In the genomic region with DNA sequence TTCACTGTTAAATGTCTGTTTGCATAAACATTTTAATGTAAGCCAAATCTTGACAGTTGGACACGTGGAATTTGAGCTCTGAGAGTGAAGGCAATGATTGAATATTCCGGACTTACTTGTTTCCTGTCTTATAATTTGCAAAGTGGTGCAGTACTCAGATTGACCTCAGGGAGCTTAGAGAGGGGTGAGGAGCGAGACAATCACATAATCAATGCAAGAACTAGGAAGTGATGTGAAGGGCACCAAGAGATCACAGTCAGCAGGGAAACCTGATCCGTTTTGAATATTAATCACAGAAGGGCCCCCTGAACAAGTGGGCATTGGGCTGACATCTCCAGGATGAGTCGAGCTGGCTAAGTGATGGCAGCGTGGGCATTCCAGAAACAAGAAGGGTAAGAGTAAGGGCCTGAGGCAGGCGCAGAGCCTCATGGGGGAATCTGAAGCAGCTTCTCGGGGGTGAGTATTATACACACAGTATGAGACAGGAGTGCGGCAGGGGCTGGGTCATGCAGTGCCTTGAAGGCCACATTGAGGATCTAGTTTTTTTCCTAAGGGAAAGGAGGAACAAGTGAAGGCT, we compare ENCODE assay signal across 10 cellular contexts. TPM values are rescaled to one million over a fixed set of nuclear protein-coding genes. Genes with fewer than 3 reads are reported as not detected.
A peak's percentile ranks its signal among the peaks of the same experiment; 100 is the strongest.
DNase-seq lines count a peak whose midpoint lies in the region; ATAC-seq and TF ChIP-seq lines count a peak whose summit lies in the region.
"Had no signal": no experiment of that assay in that cellular context is flagged by ENCODE, and none has a peak within 500 bp of the region (broad histone marks: within the 10 kb centered on the region; RNA-seq: fewer than 3 reads in every experiment).

No MANE protein-coding gene starts in this region.

- H3K27ac ChIP-seq in left ventricle myocardium inferior (replicated peaks) = no peak overlapping the region
- H3K27ac ChIP-seq in SK-N-SH (ENCODE audit: low read depth in 2 of 2, low read length in 1 of 2) = peak overlapping the region in 1 of 2 experiments; percentile 11; a peak in 1 of 4 replicates
- H3K27ac ChIP-seq in hepatocyte = no peak overlapping the region
- H3K27ac ChIP-seq: epithelial cell of prostate had no signal

- H3K27me3 ChIP-seq in left ventricle myocardium inferior (ENCODE audit: low read depth) (no peaks in the 10 kb centered on the region), SK-N-SH (ENCODE audit: insufficient read depth) (no peaks in the 10 kb centered on the region), hepatocyte (no peaks in the 10 kb centered on the region)

- WGBS in SK-N-SH (ENCODE audit: low lambda C conversion rate) = 78% methylated on average over 9 of the region's 9 CpGs
- 73% methylated on average over 9 of the region's 9 CpGs for WGBS in hepatocyte (ENCODE audit: low lambda C conversion rate, missing lambda C conversion rate)

- peak; percentile 35 for TF ChIP-seq CTCF in left ventricle myocardium inferior (IDR thresholded peaks at IDR 0.05; ENCODE audit: borderline replicate concordance)
- peak; percentile 54 for TF ChIP-seq CTCF in SK-N-SH (IDR thresholded peaks at IDR 0.05)
- peak; percentile 9 for TF ChIP-seq CTCF in hepatocyte (IDR thresholded peaks at IDR 0.05; ENCODE audit: poor library complexity)

- no peak for TF ChIP-seq EP300 in SK-N-SH (IDR thresholded peaks at IDR 0.05; ENCODE audit: borderline replicate concordance in 1 of 2, low read depth in 1 of 2, low read length in 1 of 2)

- DNase-seq in left ventricle myocardium inferior (no peak), Right ventricle myocardium inferior (ENCODE audit: missing footprints) (no peak), SK-N-SH (no peak), hepatocyte (ENCODE audit: low spot score) (no peak), hippocampal formation (lab: John Stamatoyannopoulos, UW) (no peak)
- no peak for DNase-seq in activated T-cell treated with anti-CD3 and anti-CD28 coated beads, Interleukin-2, amount 50 U/mL, for 1 hour
- DNase-seq: activated T-cell treated with anti-CD3 and anti-CD28 coated beads, Interleukin-2, amount 50 U/mL, for 24 hours had no signal

- POLR2A ChIA-PET in SK-N-SH (lab: Yijun Ruan, JAX) = interaction anchor here (1.6 kb wide), 1 partner anchor 25 kb away, joined by 3 read pairs; no protein-coding TSS in a partner anchor

- H3K79me2 ChIP-seq in SK-N-SH (ENCODE audit: insufficient read depth) (peaks cover 83% of the 10 kb centered on the region), hepatocyte (peaks cover 91% of the 10 kb centered on the region)

- no peak for TF ChIP-seq RAD21 in SK-N-SH (IDR thresholded peaks at IDR 0.05; ENCODE audit: low read length)

- no peaks in the 10 kb centered on the region for H4K20me1 ChIP-seq in SK-N-SH (ENCODE audit: insufficient read depth)
- H4K20me1 ChIP-seq in hepatocyte (ENCODE audit: insufficient read depth, poor library complexity, severe bottlenecking) = peaks cover 14% of the 10 kb centered on the region

- H3K9me3 ChIP-seq in left ventricle myocardium inferior (replicated peaks) (no peaks in the 10 kb centered on the region), SK-N-SH (no peaks in the 10 kb centered on the region), hepatocyte (ENCODE audit: low read depth) (no peaks in the 10 kb centered on the region)

- H3K4me1 ChIP-seq in left ventricle myocardium inferior = peaks cover 67% of the 10 kb centered on the region
- peaks cover 16 to 43% of the 10 kb centered on the region in 2 experiments for H3K4me1 ChIP-seq in SK-N-SH (ENCODE audit: control insufficient read depth in 1 of 2, insufficient read depth in 2 of 2, low read depth in 1 of 2, low read length in 1 of 2)
- peaks cover 17% of the 10 kb centered on the region for H3K4me1 ChIP-seq in hepatocyte (ENCODE audit: insufficient read depth)

- peaks cover 26% of the 10 kb centered on the region for H3F3A ChIP-seq in SK-N-SH (replicated peaks; ENCODE audit: insufficient read depth)

- H3K9ac ChIP-seq in SK-N-SH = no peak overlapping the region

- intact Hi-C loops in left ventricle myocardium inferior (cut with micrococcal nuclease) (no loop called here), Right ventricle myocardium inferior (cut with DNase I) (no loop called here)

- no peaks in the 10 kb centered on the region for H3K36me3 ChIP-seq in left ventricle myocardium inferior
- H3K36me3 ChIP-seq in SK-N-SH (replicated peaks in 1 of 2; ENCODE audit: control insufficient read depth in 1 of 2, insufficient read depth in 2 of 2, low read length in 1 of 2) = peaks cover 1 to 6% of the 10 kb centered on the region in 2 experiments
- no peaks in the 10 kb centered on the region for H3K36me3 ChIP-seq in hepatocyte (replicated peaks; ENCODE audit: insufficient read depth, low read depth)

- no peaks in the 10 kb centered on the region for H3K9me2 ChIP-seq in SK-N-SH
- H3K9me2 ChIP-seq in hepatocyte (replicated peaks; ENCODE audit: insufficient read depth) = no peaks in the 10 kb centered on the region

- H2AFZ ChIP-seq in SK-N-SH (ENCODE audit: low read depth) (no peak overlapping the region), hepatocyte (no peak overlapping the region)

- H3K4me3 ChIP-seq in left ventricle myocardium inferior (no peak overlapping the region), SK-N-SH (ENCODE audit: low read depth in 2 of 2, low read length in 1 of 2) (no peak overlapping the region), hepatocyte (no peak overlapping the region)

- CTCF ChIA-PET in SK-N-SH (lab: Yijun Ruan, JAX) = interaction anchor here (0.7 to 2.3 kb wide), 13 partner anchors 9 to 91 kb away, joined by 3 to 17 read pairs (median 4); no protein-coding TSS in a partner anchor

- ATAC-seq in Right ventricle myocardium inferior (no peak), GM19395 (IDR thresholded peaks at IDR 0.05; ENCODE audit: unreplicated experiment) (no peak), GM19324 (IDR thresholded peaks at IDR 0.05; ENCODE audit: low FRiP score, unreplicated experiment) (no peak)

- no peak overlapping the region for H3K4me2 ChIP-seq in SK-N-SH
- no peak overlapping the region for H3K4me2 ChIP-seq in hepatocyte

TF ChIP-seq in SK-N-SH, 30 proteins besides CTCF, POLR2A, EP300 and RAD21:
- TF ChIP-seq, protein P1, sequence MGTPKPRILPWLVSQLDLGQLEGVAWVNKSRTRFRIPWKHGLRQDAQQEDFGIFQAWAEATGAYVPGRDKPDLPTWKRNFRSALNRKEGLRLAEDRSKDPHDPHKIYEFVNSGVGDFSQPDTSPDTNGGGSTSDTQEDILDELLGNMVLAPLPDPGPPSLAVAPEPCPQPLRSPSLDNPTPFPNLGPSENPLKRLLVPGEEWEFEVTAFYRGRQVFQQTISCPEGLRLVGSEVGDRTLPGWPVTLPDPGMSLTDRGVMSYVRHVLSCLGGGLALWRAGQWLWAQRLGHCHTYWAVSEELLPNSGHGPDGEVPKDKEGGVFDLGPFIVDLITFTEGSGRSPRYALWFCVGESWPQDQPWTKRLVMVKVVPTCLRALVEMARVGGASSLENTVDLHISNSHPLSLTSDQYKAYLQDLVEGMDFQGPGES (IDR thresholded peaks at IDR 0.05; ENCODE audit: low read depth, low read length) = no peak
- TF ChIP-seq SMC3 (IDR thresholded peaks at IDR 0.05; ENCODE audit: low read depth, low read length) (no peak; the same call in 1 of the 2 replicates), RXRA (IDR thresholded peaks at IDR 0.05; ENCODE audit: borderline replicate concordance, low read depth) (no peak), NFIC (IDR thresholded peaks at IDR 0.05; ENCODE audit: borderline replicate concordance) (no peak), YY1 (IDR thresholded peaks at IDR 0.05; ENCODE audit: low read depth) (no peak), JUND (IDR thresholded peaks at IDR 0.05) (no peak)
- TF ChIP-seq, protein P2, sequence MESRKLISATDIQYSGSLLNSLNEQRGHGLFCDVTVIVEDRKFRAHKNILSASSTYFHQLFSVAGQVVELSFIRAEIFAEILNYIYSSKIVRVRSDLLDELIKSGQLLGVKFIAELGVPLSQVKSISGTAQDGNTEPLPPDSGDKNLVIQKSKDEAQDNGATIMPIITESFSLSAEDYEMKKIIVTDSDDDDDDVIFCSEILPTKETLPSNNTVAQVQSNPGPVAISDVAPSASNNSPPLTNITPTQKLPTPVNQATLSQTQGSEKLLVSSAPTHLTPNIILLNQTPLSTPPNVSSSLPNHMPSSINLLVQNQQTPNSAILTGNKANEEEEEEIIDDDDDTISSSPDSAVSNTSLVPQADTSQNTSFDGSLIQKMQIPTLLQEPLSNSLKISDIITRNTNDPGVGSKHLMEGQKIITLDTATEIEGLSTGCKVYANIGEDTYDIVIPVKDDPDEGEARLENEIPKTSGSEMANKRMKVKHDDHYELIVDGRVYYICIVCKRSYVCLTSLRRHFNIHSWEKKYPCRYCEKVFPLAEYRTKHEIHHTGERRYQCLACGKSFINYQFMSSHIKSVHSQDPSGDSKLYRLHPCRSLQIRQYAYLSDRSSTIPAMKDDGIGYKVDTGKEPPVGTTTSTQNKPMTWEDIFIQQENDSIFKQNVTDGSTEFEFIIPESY (IDR thresholded peaks at IDR 0.05; ENCODE audit: borderline replicate concordance, low read depth) = no peak
- TF ChIP-seq, protein P3, sequence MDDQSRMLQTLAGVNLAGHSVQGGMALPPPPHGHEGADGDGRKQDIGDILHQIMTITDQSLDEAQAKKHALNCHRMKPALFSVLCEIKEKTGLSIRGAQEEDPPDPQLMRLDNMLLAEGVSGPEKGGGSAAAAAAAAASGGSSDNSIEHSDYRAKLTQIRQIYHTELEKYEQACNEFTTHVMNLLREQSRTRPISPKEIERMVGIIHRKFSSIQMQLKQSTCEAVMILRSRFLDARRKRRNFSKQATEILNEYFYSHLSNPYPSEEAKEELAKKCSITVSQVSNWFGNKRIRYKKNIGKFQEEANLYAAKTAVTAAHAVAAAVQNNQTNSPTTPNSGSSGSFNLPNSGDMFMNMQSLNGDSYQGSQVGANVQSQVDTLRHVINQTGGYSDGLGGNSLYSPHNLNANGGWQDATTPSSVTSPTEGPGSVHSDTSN (IDR thresholded peaks at IDR 0.05) = no peak
- TF ChIP-seq, protein P4, sequence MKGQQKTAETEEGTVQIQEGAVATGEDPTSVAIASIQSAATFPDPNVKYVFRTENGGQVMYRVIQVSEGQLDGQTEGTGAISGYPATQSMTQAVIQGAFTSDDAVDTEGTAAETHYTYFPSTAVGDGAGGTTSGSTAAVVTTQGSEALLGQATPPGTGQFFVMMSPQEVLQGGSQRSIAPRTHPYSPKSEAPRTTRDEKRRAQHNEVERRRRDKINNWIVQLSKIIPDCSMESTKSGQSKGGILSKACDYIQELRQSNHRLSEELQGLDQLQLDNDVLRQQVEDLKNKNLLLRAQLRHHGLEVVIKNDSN (IDR thresholded peaks at IDR 0.05; ENCODE audit: borderline replicate concordance, low read depth) = no peak

RNA-seq across cellular contexts. Expression of a gene that starts 26.1 kb away (rescaled TPM):
- total RNA-seq in left ventricle myocardium inferior (58.0 TPM), Right ventricle myocardium inferior (56.1 TPM), hepatocyte (37.4 and 37.7 TPM in 2 replicates)
- polyA plus RNA-seq in SK-N-SH (2012; rRNA removed) (24.0 and 30.7 TPM in 2 replicates), hepatocyte (22.1 and 27.9 TPM in 2 replicates)
- 26.9 and 29.1 TPM in 2 replicates for polyA plus RNA-seq in SK-N-SH (2012; cell fraction: cytosol; rRNA removed)
- polyA plus RNA-seq in SK-N-SH (2012; cell fraction: nucleus; rRNA removed) = 24.0 and 32.4 TPM in 2 replicates
